ENCODE assay signal across 24 cellular contexts in the genomic region with DNA sequence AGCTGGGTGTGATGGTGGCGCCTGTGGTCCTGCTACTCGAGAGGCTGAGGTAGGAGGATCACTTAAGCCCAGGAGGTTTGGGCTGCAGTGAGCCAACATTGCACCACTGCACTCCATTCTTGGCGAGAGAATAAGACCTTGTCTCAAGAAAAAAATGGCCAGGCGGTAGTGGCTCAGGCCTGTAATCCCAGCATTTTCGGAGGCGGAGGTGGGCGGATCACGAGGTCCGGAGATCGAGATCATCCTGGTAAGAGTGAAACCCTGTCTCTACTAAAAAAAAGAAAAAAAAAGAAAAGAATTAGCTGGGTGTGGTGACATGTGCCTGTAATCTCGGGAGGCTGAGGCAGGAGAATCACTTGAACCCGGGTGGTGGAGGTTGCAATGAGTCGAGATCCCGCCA. TPM values are rescaled to one million over a fixed set of nuclear protein-coding genes. Genes with fewer than 3 reads are reported as not detected.
DNase-seq lines count a peak whose midpoint lies in the region; ATAC-seq, FAIRE-seq and TF ChIP-seq lines count a peak whose summit lies in the region.
"Had no signal": no experiment of that assay in that cellular context is flagged by ENCODE, and none has a peak within 500 bp of the region (broad histone marks: within the 10 kb centered on the region; RNA-seq: fewer than 3 reads in every experiment).

No MANE protein-coding gene starts in this region.

- H3K9me2 ChIP-seq in PC-9 (ENCODE audit: insufficient read depth), result no peaks in the 10 kb centered on the region

- BruUV-seq in PC-9 (replicated peaks; lab: Mats Ljungman, UMichigan) (TSS peak; percentile 33), K562 (replicated peaks; lab: Mats Ljungman, UMichigan) (no TSS peak)

- H3K4me2 ChIP-seq in PC-9 (no peak overlapping the region), K562 (ENCODE audit: insufficient read depth, low read length) (no peak overlapping the region)
- H3K4me2 ChIP-seq: BLaER1 had no signal

- intact Hi-C loops in PC-9 (cut with micrococcal nuclease; ENCODE audit: unreplicated experiment), result no loop called here
- intact Hi-C loops in K562 (cut with micrococcal nuclease), result no loop called here

- H2AFZ ChIP-seq in PC-9 (no peak overlapping the region), K562 (ENCODE audit: low read depth, low read length) (no peak overlapping the region)

- no peak for TF ChIP-seq POLR2A in K562 (conservative IDR thresholded peaks at IDR 0.05)

- no peak for TF ChIP-seq RAD21 in K562 (CRISPR knock-in tag; conservative IDR thresholded peaks at IDR 0.05 in 1 of 2, IDR thresholded peaks at IDR 0.05 in 1 of 2)

- H3K27ac ChIP-seq in HEK293 (ENCODE audit: extremely low read depth, low read depth, low read length), result no peak overlapping the region
- H3K27ac ChIP-seq in PC-9, result no peak overlapping the region
- H3K27ac ChIP-seq in K562 (ENCODE audit: extremely low read depth, low read depth, low read length), result no peak overlapping the region
- H3K27ac ChIP-seq: BLaER1 had no signal

- H3K4me1 ChIP-seq in HEK293 (ENCODE audit: control insufficient read depth, insufficient read depth, low read length) (no peaks in the 10 kb centered on the region), PC-9 (replicated peaks; ENCODE audit: insufficient read depth) (no peaks in the 10 kb centered on the region), K562 (replicated peaks in 1 of 2; ENCODE audit: control insufficient read depth in 2 of 2, insufficient read depth in 2 of 2, low read length in 2 of 2) (peaks cover 0 to 11% of the 10 kb centered on the region in 2 experiments; a peak in 1 of 5 replicates)
- H3K4me1 ChIP-seq: BE2C had no signal

- H3K9me1 ChIP-seq in K562 (ENCODE audit: control insufficient read depth, insufficient read depth, low read length), result no peaks in the 10 kb centered on the region

- WGBS in K562 (ENCODE audit: insufficient coverage, low coverage, missing lambda C conversion rate), result 96% methylated on average over 14 of the region's 14 CpGs

- no peak for DNase-seq in PC-9
- DNase-seq in K562 (ENCODE audit: extremely low read depth in 1 of 4, low spot score in 3 of 4), result no peak
- no peak for DNase-seq in GF-D8 (lab: John Stamatoyannopoulos, UW)
- no peak for DNase-seq in DMS153 (lab: John Stamatoyannopoulos, UW)
- DNase-seq: 8988T; ACHN; BE2C; C1 segment of cervical spinal cord; CD4-positive, alpha-beta memory T cell; CD4-positive, CD25-positive, alpha-beta regulatory T cell; CD8-positive, alpha-beta memory T cell; COR-L47; DMS 273 treated with DMSO at 0.1 percent for 48 hours; DMS79 treated with DMSO at 0.1 percent for 48 hours had no signal

- H3K79me2 ChIP-seq in PC-9 (ENCODE audit: low read depth), result peaks cover 3% of the 10 kb centered on the region; the same call in 1 of the 2 replicates
- peaks cover 7% of the 10 kb centered on the region; the same call in 2 of the 3 replicates for H3K79me2 ChIP-seq in K562 (ENCODE audit: control insufficient read depth, insufficient read depth, low read length)

- H3F3A ChIP-seq in PC-9 (ENCODE audit: insufficient read depth, low read depth), result no peaks in the 10 kb centered on the region

- H3K36me3 ChIP-seq in HEK293 (ENCODE audit: control insufficient read depth in 2 of 2, insufficient read depth in 1 of 2, low read length in 2 of 2) (peaks cover 21 to 82% of the 10 kb centered on the region in 2 experiments; a peak in 2 of 3 replicates), PC-9 (ENCODE audit: low read depth) (no peaks in the 10 kb centered on the region), K562 (ENCODE audit: control insufficient read depth, insufficient read depth, low read length) (peaks cover 74% of the 10 kb centered on the region)

- in situ Hi-C loops in K562 (cut with MboI), result no loop called here

- H3K4me3 ChIP-seq in HEK293 (ENCODE audit: low read depth, low read length), result no peak overlapping the region
- no peak overlapping the region for H3K4me3 ChIP-seq in PC-9
- H3K4me3 ChIP-seq in K562, result no peak overlapping the region
- H3K4me3 ChIP-seq: BLaER1, GM12878 had no signal

- H3K27me3 ChIP-seq in PC-9 (ENCODE audit: insufficient read depth, low read depth) (no peaks in the 10 kb centered on the region), K562 (ENCODE audit: control insufficient read depth in 2 of 2, insufficient read depth in 2 of 2, low read length in 2 of 2) (no peaks in the 10 kb centered on the region; a peak in 2 of 5 replicates)
- H3K27me3 ChIP-seq: BE2C, BLaER1 had no signal

- H3K9me3 ChIP-seq in HEK293 (ENCODE audit: control insufficient read depth, insufficient read depth, low read depth, low read length) (no peaks in the 10 kb centered on the region), PC-9 (ENCODE audit: insufficient read depth, low read depth) (no peaks in the 10 kb centered on the region), K562 (replicated peaks; ENCODE audit: control insufficient read depth, insufficient read depth, low read depth, low read length) (no peaks in the 10 kb centered on the region)
- H3K9me3 ChIP-seq: BE2C, BLaER1 had no signal

- no peaks in the 10 kb centered on the region for H4K20me1 ChIP-seq in PC-9 (ENCODE audit: insufficient read depth)
- no peaks in the 10 kb centered on the region for H4K20me1 ChIP-seq in K562 (replicated peaks; ENCODE audit: control insufficient read depth, insufficient read depth, low read length)

- TF ChIP-seq CTCF in HEK293 (tag by site-specific recombination; IDR thresholded peaks at IDR 0.05) (no peak), PC-9 (conservative IDR thresholded peaks at IDR 0.05) (no peak), K562 (IDR thresholded peaks at IDR 0.05 in 2 of 3, conservative IDR thresholded peaks at IDR 0.05 in 1 of 3; ENCODE audit: insufficient read depth in 2 of 3, low read depth in 1 of 3, low read length in 3 of 3) (no peak)

- POLR2A ChIA-PET in HEK293 (lab: Yijun Ruan, JAX) (no interaction called here), PC-9 (lab: Charles Lee; ENCODE audit: unreplicated experiment) (no interaction called here), K562 (lab: Yijun Ruan, JAX) (interaction anchor here (0.7 kb wide), 2 partner anchors 8 to 107 kb away, joined by 3 read pairs; no protein-coding TSS in a partner anchor)

- H3K9ac ChIP-seq in K562 (ENCODE audit: insufficient read depth in 1 of 2, low read depth in 2 of 2, low read length in 2 of 2), result no peak overlapping the region
- H3K9ac ChIP-seq: BLaER1 had no signal

- no peak for TF ChIP-seq EP300 in K562 (IDR thresholded peaks at IDR 0.05; ENCODE audit: low read length)

- CTCF ChIA-PET in HEK293 (lab: Yijun Ruan, JAX), result no interaction called here
- CTCF ChIA-PET in PC-9 (lab: Charles Lee), result no interaction called here
- CTCF ChIA-PET in K562 (lab: Yijun Ruan, JAX; ENCODE audit: low intra/inter-chr PET ratio), result no interaction called here

- ATAC-seq in K562, result no peak
- no peak for ATAC-seq in HG02763 (IDR thresholded peaks at IDR 0.05; ENCODE audit: unreplicated experiment)
- ATAC-seq: GM12878 had no signal

- FAIRE-seq in K562 (lab: Jason Lieb, UNC), result no peak
- FAIRE-seq: A204.1, G401.6, GM12878, GM12892, GM18507 had no signal

RNA-seq across cellular contexts. Expression of gene ATAD3B, which starts 11.3 kb away (rescaled TPM):
- total RNA-seq in PC-9 (2021) (28.5 and 32.8 TPM in 2 replicates), K562 (2014; rRNA removed) (106 and 126 TPM in 2 replicates), K562 (2014; rRNA removed; fragmentation: Illumina TruSeq; extraction: Trizol) (10.3 and 15.6 TPM in 2 replicates), K562 (2015; rRNA removed; fragmentation: Illumina TruSeq; extraction: Trizol) (43.2 and 45.2 TPM in 2 replicates), K562 (2021) (92.0 and 93.4 TPM in 2 replicates)
- 197 and 522 TPM in 2 replicates for total RNA-seq in K562 (2011; cell fraction: chromatin; rRNA removed; ENCODE audit: low replicate concordance)
- total RNA-seq in K562 (2011; cell fraction: nucleolus; rRNA removed), result 417 and 489 TPM in 2 replicates
- 246 and 263 TPM in 2 replicates for total RNA-seq in K562 (2011; cell fraction: nucleoplasm; rRNA removed)
- polyA plus RNA-seq in K562 (2011; rRNA removed) (27.7 and 27.9 TPM in 2 replicates), K562 (2014; fragmentation: Illumina TruSeq; extraction: Trizol) (18.9 and 42.2 TPM in 2 replicates), K562 (2014; fragmentation: Nextera tagmentation; extraction: Ambion mirVana) (under 1 TPM; 0.07 to 0.77 TPM), K562 (2014; rRNA removed) (113 and 117 TPM in 2 replicates)
- polyA plus RNA-seq in K562 (2011; cell fraction: cytosol; rRNA removed), result 18.3 and 42.9 TPM in 2 replicates
- 168 and 341 TPM in 2 replicates for polyA plus RNA-seq in K562 (2011; cell fraction: nucleus; rRNA removed)
- 31.9 and 52.8 TPM in 2 replicates for polyA plus RNA-seq in K562 (2012)
- polyA minus RNA-seq in K562 (2011; rRNA and poly(A)+ RNA removed), result 6.7 and 14.8 TPM in 2 replicates
- 23.6 and 41.7 TPM in 2 replicates for polyA minus RNA-seq in K562 (2011; cell fraction: cytosol; rRNA and poly(A)+ RNA removed)
- 44.3 and 53.4 TPM in 2 replicates for polyA minus RNA-seq in K562 (2011; cell fraction: nucleus; rRNA and poly(A)+ RNA removed)

RNA-seq across cellular contexts. Expression of gene ATAD3A, which starts 29.1 kb away (rescaled TPM):
- total RNA-seq in PC-9 (2021), result 36.6 and 43.6 TPM in 2 replicates
- 54.7 and 190 TPM in 2 replicates for total RNA-seq in K562 (2011; cell fraction: chromatin; rRNA removed; ENCODE audit: low replicate concordance)
- total RNA-seq in K562 (2011; cell fraction: nucleolus; rRNA removed), result 155 and 182 TPM in 2 replicates
- 64.8 and 77.4 TPM in 2 replicates for total RNA-seq in K562 (2011; cell fraction: nucleoplasm; rRNA removed)
- total RNA-seq in K562 (2014; rRNA removed), result 173 and 183 TPM in 2 replicates
- 18.6 and 20.2 TPM in 2 replicates for total RNA-seq in K562 (2014; rRNA removed; fragmentation: Illumina TruSeq; extraction: Trizol)
- 80.1 and 87.1 TPM in 2 replicates for total RNA-seq in K562 (2015; rRNA removed; fragmentation: Illumina TruSeq; extraction: Trizol)
- total RNA-seq in K562 (2021), result 151 and 167 TPM in 2 replicates
- polyA plus RNA-seq in K562 (2011; rRNA removed), result 36.7 and 40.8 TPM in 2 replicates
- polyA plus RNA-seq in K562 (2011; cell fraction: cytosol; rRNA removed), result 47.1 and 118 TPM in 2 replicates
- 98.3 and 162 TPM in 2 replicates for polyA plus RNA-seq in K562 (2011; cell fraction: nucleus; rRNA removed)
- 69.9 and 90.0 TPM in 2 replicates for polyA plus RNA-seq in K562 (2012)
- polyA plus RNA-seq in K562 (2014; fragmentation: Illumina TruSeq; extraction: Trizol), result 29.2 and 90.5 TPM in 2 replicates
- polyA plus RNA-seq in K562 (2014; fragmentation: Nextera tagmentation; extraction: Ambion mirVana), result 1 to 10 TPM in 1 of 2 experiments, under 1 TPM in 1; 0.10 to 1.0 TPM
- 123 and 131 TPM in 2 replicates for polyA plus RNA-seq in K562 (2014; rRNA removed)
- polyA minus RNA-seq in K562 (2011; rRNA and poly(A)+ RNA removed), result 14.9 and 33.5 TPM in 2 replicates
- polyA minus RNA-seq in K562 (2011; cell fraction: cytosol; rRNA and poly(A)+ RNA removed), result 50.2 and 62.0 TPM in 2 replicates
- 28.4 and 31.9 TPM in 2 replicates for polyA minus RNA-seq in K562 (2011; cell fraction: nucleus; rRNA and poly(A)+ RNA removed)

RNA-seq across cellular contexts. Expression of gene ATAD3C, which starts 33.4 kb away (rescaled TPM):
- 4.0 and 4.2 TPM in 2 replicates for total RNA-seq in PC-9 (2021)
- total RNA-seq in K562 (2011; cell fraction: chromatin; rRNA removed; ENCODE audit: low replicate concordance), result 0.21 TPM in 1 of 2 replicates, not detected in the other
- under 0.01 and 0.13 TPM in 2 replicates for total RNA-seq in K562 (2011; cell fraction: nucleolus; rRNA removed)
- 0.07 and 0.23 TPM in 2 replicates for total RNA-seq in K562 (2011; cell fraction: nucleoplasm; rRNA removed)
- total RNA-seq in K562 (2014; rRNA removed), result not detected in 2 replicates
- total RNA-seq in K562 (2014; rRNA removed; fragmentation: Illumina TruSeq; extraction: Trizol), result not detected in 2 replicates
- total RNA-seq in K562 (2015; rRNA removed; fragmentation: Illumina TruSeq; extraction: Trizol), result not detected in 2 replicates
- 0.18 and 0.60 TPM in 2 replicates for total RNA-seq in K562 (2021)
- 0.03 and 0.04 TPM in 2 replicates for polyA plus RNA-seq in K562 (2011; rRNA removed)
- 0.09 and 0.16 TPM in 2 replicates for polyA plus RNA-seq in K562 (2011; cell fraction: cytosol; rRNA removed)
- 0.10 and 0.21 TPM in 2 replicates for polyA plus RNA-seq in K562 (2011; cell fraction: nucleus; rRNA removed)
- 0.05 and 0.39 TPM in 2 replicates for polyA plus RNA-seq in K562 (2012)
- polyA plus RNA-seq in K562 (2014; fragmentation: Illumina TruSeq; extraction: Trizol), result not detected in 2 replicates
- polyA plus RNA-seq in K562 (2014; fragmentation: Nextera tagmentation; extraction: Ambion mirVana), result not detected
- polyA plus RNA-seq in K562 (2014; rRNA removed), result not detected in 2 replicates
- not detected in 2 replicates for polyA minus RNA-seq in K562 (2011; rRNA and poly(A)+ RNA removed)
- polyA minus RNA-seq in K562 (2011; cell fraction: cytosol; rRNA and poly(A)+ RNA removed), result not detected in 2 replicates
- polyA minus RNA-seq in K562 (2011; cell fraction: nucleus; rRNA and poly(A)+ RNA removed), result 0.11 TPM in 1 of 2 replicates, not detected in the other
- polyA plus RNA-seq: AG04450, CD14-positive monocyte had no signal

RNA-seq across cellular contexts. Expression of gene VWA1, which starts 47.4 kb away (rescaled TPM):
- total RNA-seq in PC-9 (2021), result 56.6 and 65.9 TPM in 2 replicates
- 0.76 and 5.5 TPM in 2 replicates for total RNA-seq in K562 (2011; cell fraction: chromatin; rRNA removed; ENCODE audit: low replicate concordance)
- 5.1 and 7.2 TPM in 2 replicates for total RNA-seq in K562 (2011; cell fraction: nucleolus; rRNA removed)
- total RNA-seq in K562 (2011; cell fraction: nucleoplasm; rRNA removed), result 1.9 and 3.4 TPM in 2 replicates
- total RNA-seq in K562 (2014; rRNA removed), result 4.0 and 4.6 TPM in 2 replicates
- 0.03 and 0.04 TPM in 2 replicates for total RNA-seq in K562 (2014; rRNA removed; fragmentation: Illumina TruSeq; extraction: Trizol)
- total RNA-seq in K562 (2015; rRNA removed; fragmentation: Illumina TruSeq; extraction: Trizol), result 0.98 and 1.2 TPM in 2 replicates
- total RNA-seq in K562 (2021), result 6.4 and 7.1 TPM in 2 replicates
- 0.85 and 1.6 TPM in 2 replicates for polyA plus RNA-seq in K562 (2011; rRNA removed)
- polyA plus RNA-seq in K562 (2011; cell fraction: cytosol; rRNA removed), result 1.3 and 7.5 TPM in 2 replicates
- 3.0 and 6.5 TPM in 2 replicates for polyA plus RNA-seq in K562 (2011; cell fraction: nucleus; rRNA removed)
- 3.8 and 6.1 TPM in 2 replicates for polyA plus RNA-seq in K562 (2012)
- 0.16 and 0.84 TPM in 2 replicates for polyA plus RNA-seq in K562 (2014; fragmentation: Illumina TruSeq; extraction: Trizol)
- under 1 TPM; 0.01 to 0.06 TPM for polyA plus RNA-seq in K562 (2014; fragmentation: Nextera tagmentation; extraction: Ambion mirVana)
- 2.6 and 3.0 TPM in 2 replicates for polyA plus RNA-seq in K562 (2014; rRNA removed)
- 0.42 and 0.69 TPM in 2 replicates for polyA minus RNA-seq in K562 (2011; rRNA and poly(A)+ RNA removed)
- polyA minus RNA-seq in K562 (2011; cell fraction: cytosol; rRNA and poly(A)+ RNA removed), result 2.0 and 2.4 TPM in 2 replicates
- polyA minus RNA-seq in K562 (2011; cell fraction: nucleus; rRNA and poly(A)+ RNA removed), result 2.7 and 4.3 TPM in 2 replicates
- total RNA-seq: CD4-positive, alpha-beta memory T cell; CD4-positive, CD25-positive, alpha-beta regulatory T cell had no signal
- polyA plus RNA-seq: CD14-positive monocyte; CD4-positive, alpha-beta memory T cell; CD4-positive, CD25-positive, alpha-beta regulatory T cell; CD8-positive, alpha-beta memory T cell had no signal

RNA-seq across cellular contexts. Expression of gene TMEM240, which starts 57.6 kb away (rescaled TPM):
- total RNA-seq in PC-9 (2021) (4.4 and 8.3 TPM in 2 replicates), K562 (2014; rRNA removed) (0.78 TPM in 1 of 2 replicates, not detected in the other), K562 (2014; rRNA removed; fragmentation: Illumina TruSeq; extraction: Trizol) (not detected in 2 replicates), K562 (2015; rRNA removed; fragmentation: Illumina TruSeq; extraction: Trizol) (0.38 and 0.43 TPM in 2 replicates), K562 (2021) (1.3 and 2.0 TPM in 2 replicates)
- total RNA-seq in K562 (2011; cell fraction: chromatin; rRNA removed; ENCODE audit: low replicate concordance), result 1.2 and 8.3 TPM in 2 replicates
- total RNA-seq in K562 (2011; cell fraction: nucleolus; rRNA removed), result 5.3 and 6.0 TPM in 2 replicates
- 2.6 and 6.0 TPM in 2 replicates for total RNA-seq in K562 (2011; cell fraction: nucleoplasm; rRNA removed)
- polyA plus RNA-seq in K562 (2011; rRNA removed) (0.24 TPM in 2 replicates), K562 (2014; fragmentation: Illumina TruSeq; extraction: Trizol) (not detected in 2 replicates), K562 (2014; fragmentation: Nextera tagmentation; extraction: Ambion mirVana) (not detected), K562 (2014; rRNA removed) (0.28 and 0.94 TPM in 2 replicates)
- 0.46 TPM in 1 of 2 replicates, not detected in the other for polyA plus RNA-seq in K562 (2011; cell fraction: cytosol; rRNA removed)
- polyA plus RNA-seq in K562 (2011; cell fraction: nucleus; rRNA removed), result 3.5 and 8.1 TPM in 2 replicates
- polyA plus RNA-seq in K562 (2012), result 1.1 and 3.2 TPM in 2 replicates
- not detected in 2 replicates for polyA minus RNA-seq in K562 (2011; rRNA and poly(A)+ RNA removed)
- polyA minus RNA-seq in K562 (2011; cell fraction: cytosol; rRNA and poly(A)+ RNA removed), result not detected in 2 replicates
- polyA minus RNA-seq in K562 (2011; cell fraction: nucleus; rRNA and poly(A)+ RNA removed), result 0.56 and 0.67 TPM in 2 replicates
- total RNA-seq: CD4-positive, CD25-positive, alpha-beta regulatory T cell had no signal
- polyA plus RNA-seq: CD14-positive monocyte; CD4-positive, alpha-beta memory T cell; CD4-positive, CD25-positive, alpha-beta regulatory T cell; CD8-positive, alpha-beta memory T cell; GM12878 had no signal
